1 cellular context compared by ENCODE assay signal in the genomic region with DNA sequence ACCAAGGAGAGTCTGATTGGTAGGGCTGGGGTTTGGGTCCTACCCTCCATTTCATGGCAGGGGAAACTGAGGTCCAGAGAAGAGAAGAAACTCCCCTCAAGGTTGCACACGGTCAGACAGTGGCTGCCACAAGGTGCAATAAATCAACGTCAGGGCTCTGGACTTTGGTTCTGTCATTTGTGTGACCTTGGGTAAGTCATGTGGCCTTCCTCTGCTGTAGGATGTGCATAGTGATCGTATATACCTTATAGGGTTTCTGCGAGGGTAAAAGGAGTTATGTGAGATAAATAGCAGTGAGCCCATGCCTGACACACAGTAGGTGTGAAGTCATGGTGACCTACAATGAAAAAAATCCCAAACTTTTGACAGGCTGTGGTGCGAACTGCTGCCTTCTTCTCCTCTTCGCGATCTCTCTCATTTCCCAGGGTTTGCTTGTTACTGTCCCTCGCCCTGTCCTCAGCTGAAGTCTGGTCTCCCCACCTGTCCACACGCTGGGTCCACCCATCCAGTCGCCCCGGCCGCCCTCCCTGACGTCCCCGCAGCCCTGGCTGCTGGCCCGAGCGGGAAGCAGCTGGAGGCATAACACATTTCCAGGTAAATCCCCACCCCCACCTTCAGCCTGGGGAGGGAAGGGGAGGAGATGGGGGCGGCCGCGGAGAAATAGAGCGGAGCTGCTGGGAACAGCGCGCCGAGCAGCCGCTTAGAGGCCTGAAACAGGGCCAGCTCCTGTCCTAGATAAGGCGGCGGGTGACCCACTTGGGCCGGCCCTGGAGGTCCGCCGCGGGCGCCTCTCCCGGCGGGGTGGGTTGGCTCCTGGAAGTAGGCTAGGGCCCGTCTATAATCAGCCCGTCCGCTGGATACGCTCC.
TF ChIP-seq lines count a peak whose summit lies in the region.

No MANE protein-coding gene starts in this region.

TF ChIP-seq in HepG2, 621 proteins besides CTCF, POLR2A, EP300 and RAD21 (continued from another document and continues in another):
- TF ChIP-seq, protein P1, sequence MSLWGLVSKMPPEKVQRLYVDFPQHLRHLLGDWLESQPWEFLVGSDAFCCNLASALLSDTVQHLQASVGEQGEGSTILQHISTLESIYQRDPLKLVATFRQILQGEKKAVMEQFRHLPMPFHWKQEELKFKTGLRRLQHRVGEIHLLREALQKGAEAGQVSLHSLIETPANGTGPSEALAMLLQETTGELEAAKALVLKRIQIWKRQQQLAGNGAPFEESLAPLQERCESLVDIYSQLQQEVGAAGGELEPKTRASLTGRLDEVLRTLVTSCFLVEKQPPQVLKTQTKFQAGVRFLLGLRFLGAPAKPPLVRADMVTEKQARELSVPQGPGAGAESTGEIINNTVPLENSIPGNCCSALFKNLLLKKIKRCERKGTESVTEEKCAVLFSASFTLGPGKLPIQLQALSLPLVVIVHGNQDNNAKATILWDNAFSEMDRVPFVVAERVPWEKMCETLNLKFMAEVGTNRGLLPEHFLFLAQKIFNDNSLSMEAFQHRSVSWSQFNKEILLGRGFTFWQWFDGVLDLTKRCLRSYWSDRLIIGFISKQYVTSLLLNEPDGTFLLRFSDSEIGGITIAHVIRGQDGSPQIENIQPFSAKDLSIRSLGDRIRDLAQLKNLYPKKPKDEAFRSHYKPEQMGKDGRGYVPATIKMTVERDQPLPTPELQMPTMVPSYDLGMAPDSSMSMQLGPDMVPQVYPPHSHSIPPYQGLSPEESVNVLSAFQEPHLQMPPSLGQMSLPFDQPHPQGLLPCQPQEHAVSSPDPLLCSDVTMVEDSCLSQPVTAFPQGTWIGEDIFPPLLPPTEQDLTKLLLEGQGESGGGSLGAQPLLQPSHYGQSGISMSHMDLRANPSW (CRISPR knock-in tag; IDR thresholded peaks at IDR 0.05; ENCODE audit: borderline replicate concordance): no peak
- TF ChIP-seq ZNF570 (CRISPR knock-in tag; IDR thresholded peaks at IDR 0.05; ENCODE audit: borderline replicate concordance): no peak
- TF ChIP-seq ZFYVE20 (CRISPR knock-in tag; IDR thresholded peaks at IDR 0.05; ENCODE audit: borderline replicate concordance, low read depth): no peak
- no peak for TF ChIP-seq ZNF7 (CRISPR knock-in tag; IDR thresholded peaks at IDR 0.05)
- peak; percentile 57; the same call in 1 of the 2 replicates for TF ChIP-seq ZNF607 (CRISPR knock-in tag; IDR thresholded peaks at IDR 0.05; ENCODE audit: borderline replicate concordance)
- no peak for TF ChIP-seq TOE1 (CRISPR knock-in tag; IDR thresholded peaks at IDR 0.05)
- TF ChIP-seq ZNF138 (CRISPR knock-in tag; IDR thresholded peaks at IDR 0.05; ENCODE audit: low read depth): no peak
- no peak for TF ChIP-seq ARNT2 (CRISPR knock-in tag; IDR thresholded peaks at IDR 0.05; ENCODE audit: low read depth)
- TF ChIP-seq ZNF569 (CRISPR knock-in tag; IDR thresholded peaks at IDR 0.05; ENCODE audit: borderline replicate concordance): no peak
- TF ChIP-seq ZNF180 (CRISPR knock-in tag; IDR thresholded peaks at IDR 0.05; ENCODE audit: borderline replicate concordance, low read depth): no peak
- TF ChIP-seq HMG20A (CRISPR knock-in tag; IDR thresholded peaks at IDR 0.05; ENCODE audit: borderline replicate concordance): no peak; the same call in 1 of the 2 replicates
- TF ChIP-seq ZZZ3 (CRISPR knock-in tag; IDR thresholded peaks at IDR 0.05; ENCODE audit: borderline replicate concordance): no peak
- TF ChIP-seq, protein P2, sequence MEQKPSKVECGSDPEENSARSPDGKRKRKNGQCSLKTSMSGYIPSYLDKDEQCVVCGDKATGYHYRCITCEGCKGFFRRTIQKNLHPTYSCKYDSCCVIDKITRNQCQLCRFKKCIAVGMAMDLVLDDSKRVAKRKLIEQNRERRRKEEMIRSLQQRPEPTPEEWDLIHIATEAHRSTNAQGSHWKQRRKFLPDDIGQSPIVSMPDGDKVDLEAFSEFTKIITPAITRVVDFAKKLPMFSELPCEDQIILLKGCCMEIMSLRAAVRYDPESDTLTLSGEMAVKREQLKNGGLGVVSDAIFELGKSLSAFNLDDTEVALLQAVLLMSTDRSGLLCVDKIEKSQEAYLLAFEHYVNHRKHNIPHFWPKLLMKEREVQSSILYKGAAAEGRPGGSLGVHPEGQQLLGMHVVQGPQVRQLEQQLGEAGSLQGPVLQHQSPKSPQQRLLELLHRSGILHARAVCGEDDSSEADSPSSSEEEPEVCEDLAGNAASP (CRISPR knock-in tag; IDR thresholded peaks at IDR 0.05; ENCODE audit: borderline replicate concordance): 0 out of 2 replicates have a peak, but pooled peaks have one; percentile 21
- TF ChIP-seq, protein P3, sequence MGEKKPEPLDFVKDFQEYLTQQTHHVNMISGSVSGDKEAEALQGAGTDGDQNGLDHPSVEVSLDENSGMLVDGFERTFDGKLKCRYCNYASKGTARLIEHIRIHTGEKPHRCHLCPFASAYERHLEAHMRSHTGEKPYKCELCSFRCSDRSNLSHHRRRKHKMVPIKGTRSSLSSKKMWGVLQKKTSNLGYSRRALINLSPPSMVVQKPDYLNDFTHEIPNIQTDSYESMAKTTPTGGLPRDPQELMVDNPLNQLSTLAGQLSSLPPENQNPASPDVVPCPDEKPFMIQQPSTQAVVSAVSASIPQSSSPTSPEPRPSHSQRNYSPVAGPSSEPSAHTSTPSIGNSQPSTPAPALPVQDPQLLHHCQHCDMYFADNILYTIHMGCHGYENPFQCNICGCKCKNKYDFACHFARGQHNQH (CRISPR knock-in tag; IDR thresholded peaks at IDR 0.05): no peak
- TF ChIP-seq, protein P4, sequence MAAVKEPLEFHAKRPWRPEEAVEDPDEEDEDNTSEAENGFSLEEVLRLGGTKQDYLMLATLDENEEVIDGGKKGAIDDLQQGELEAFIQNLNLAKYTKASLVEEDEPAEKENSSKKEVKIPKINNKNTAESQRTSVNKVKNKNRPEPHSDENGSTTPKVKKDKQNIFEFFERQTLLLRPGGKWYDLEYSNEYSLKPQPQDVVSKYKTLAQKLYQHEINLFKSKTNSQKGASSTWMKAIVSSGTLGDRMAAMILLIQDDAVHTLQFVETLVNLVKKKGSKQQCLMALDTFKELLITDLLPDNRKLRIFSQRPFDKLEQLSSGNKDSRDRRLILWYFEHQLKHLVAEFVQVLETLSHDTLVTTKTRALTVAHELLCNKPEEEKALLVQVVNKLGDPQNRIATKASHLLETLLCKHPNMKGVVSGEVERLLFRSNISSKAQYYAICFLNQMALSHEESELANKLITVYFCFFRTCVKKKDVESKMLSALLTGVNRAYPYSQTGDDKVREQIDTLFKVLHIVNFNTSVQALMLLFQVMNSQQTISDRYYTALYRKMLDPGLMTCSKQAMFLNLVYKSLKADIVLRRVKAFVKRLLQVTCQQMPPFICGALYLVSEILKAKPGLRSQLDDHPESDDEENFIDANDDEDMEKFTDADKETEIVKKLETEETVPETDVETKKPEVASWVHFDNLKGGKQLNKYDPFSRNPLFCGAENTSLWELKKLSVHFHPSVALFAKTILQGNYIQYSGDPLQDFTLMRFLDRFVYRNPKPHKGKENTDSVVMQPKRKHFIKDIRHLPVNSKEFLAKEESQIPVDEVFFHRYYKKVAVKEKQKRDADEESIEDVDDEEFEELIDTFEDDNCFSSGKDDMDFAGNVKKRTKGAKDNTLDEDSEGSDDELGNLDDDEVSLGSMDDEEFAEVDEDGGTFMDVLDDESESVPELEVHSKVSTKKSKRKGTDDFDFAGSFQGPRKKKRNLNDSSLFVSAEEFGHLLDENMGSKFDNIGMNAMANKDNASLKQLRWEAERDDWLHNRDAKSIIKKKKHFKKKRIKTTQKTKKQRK (IDR thresholded peaks at IDR 0.05; ENCODE audit: low read length): no peak
- no peak for TF ChIP-seq ZNF781 (CRISPR knock-in tag; IDR thresholded peaks at IDR 0.05; ENCODE audit: borderline replicate concordance, not compliant biosample characterization)
- TF ChIP-seq PCBP2 (optimal IDR thresholded peaks at IDR 0.05; ENCODE audit: low read depth, low read length, poor library complexity, severe bottlenecking): no peak
- TF ChIP-seq ZNF350 (CRISPR knock-in tag; IDR thresholded peaks at IDR 0.05; ENCODE audit: borderline replicate concordance, low read depth): no peak
- TF ChIP-seq ZNF484 (CRISPR knock-in tag; IDR thresholded peaks at IDR 0.05; ENCODE audit: borderline replicate concordance, low read depth): no peak
- TF ChIP-seq PHF21A (CRISPR knock-in tag; IDR thresholded peaks at IDR 0.05): no peak
- TF ChIP-seq, protein P5, sequence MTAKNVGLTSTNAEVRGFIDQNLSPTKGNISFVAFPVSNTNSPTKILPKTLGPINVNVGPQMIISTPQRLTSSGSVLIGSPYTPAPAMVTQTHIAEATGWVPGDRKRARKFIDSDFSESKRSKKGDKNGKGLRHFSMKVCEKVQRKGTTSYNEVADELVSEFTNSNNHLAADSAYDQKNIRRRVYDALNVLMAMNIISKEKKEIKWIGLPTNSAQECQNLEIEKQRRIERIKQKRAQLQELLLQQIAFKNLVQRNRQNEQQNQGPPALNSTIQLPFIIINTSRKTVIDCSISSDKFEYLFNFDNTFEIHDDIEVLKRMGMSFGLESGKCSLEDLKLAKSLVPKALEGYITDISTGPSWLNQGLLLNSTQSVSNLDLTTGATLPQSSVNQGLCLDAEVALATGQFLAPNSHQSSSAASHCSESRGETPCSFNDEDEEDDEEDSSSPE (CRISPR knock-in tag; IDR thresholded peaks at IDR 0.05): no peak
- TF ChIP-seq, protein P6, sequence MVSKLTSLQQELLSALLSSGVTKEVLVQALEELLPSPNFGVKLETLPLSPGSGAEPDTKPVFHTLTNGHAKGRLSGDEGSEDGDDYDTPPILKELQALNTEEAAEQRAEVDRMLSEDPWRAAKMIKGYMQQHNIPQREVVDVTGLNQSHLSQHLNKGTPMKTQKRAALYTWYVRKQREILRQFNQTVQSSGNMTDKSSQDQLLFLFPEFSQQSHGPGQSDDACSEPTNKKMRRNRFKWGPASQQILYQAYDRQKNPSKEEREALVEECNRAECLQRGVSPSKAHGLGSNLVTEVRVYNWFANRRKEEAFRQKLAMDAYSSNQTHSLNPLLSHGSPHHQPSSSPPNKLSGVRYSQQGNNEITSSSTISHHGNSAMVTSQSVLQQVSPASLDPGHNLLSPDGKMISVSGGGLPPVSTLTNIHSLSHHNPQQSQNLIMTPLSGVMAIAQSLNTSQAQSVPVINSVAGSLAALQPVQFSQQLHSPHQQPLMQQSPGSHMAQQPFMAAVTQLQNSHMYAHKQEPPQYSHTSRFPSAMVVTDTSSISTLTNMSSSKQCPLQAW (CRISPR knock-in tag; IDR thresholded peaks at IDR 0.05): no peak
- TF ChIP-seq, protein P7, sequence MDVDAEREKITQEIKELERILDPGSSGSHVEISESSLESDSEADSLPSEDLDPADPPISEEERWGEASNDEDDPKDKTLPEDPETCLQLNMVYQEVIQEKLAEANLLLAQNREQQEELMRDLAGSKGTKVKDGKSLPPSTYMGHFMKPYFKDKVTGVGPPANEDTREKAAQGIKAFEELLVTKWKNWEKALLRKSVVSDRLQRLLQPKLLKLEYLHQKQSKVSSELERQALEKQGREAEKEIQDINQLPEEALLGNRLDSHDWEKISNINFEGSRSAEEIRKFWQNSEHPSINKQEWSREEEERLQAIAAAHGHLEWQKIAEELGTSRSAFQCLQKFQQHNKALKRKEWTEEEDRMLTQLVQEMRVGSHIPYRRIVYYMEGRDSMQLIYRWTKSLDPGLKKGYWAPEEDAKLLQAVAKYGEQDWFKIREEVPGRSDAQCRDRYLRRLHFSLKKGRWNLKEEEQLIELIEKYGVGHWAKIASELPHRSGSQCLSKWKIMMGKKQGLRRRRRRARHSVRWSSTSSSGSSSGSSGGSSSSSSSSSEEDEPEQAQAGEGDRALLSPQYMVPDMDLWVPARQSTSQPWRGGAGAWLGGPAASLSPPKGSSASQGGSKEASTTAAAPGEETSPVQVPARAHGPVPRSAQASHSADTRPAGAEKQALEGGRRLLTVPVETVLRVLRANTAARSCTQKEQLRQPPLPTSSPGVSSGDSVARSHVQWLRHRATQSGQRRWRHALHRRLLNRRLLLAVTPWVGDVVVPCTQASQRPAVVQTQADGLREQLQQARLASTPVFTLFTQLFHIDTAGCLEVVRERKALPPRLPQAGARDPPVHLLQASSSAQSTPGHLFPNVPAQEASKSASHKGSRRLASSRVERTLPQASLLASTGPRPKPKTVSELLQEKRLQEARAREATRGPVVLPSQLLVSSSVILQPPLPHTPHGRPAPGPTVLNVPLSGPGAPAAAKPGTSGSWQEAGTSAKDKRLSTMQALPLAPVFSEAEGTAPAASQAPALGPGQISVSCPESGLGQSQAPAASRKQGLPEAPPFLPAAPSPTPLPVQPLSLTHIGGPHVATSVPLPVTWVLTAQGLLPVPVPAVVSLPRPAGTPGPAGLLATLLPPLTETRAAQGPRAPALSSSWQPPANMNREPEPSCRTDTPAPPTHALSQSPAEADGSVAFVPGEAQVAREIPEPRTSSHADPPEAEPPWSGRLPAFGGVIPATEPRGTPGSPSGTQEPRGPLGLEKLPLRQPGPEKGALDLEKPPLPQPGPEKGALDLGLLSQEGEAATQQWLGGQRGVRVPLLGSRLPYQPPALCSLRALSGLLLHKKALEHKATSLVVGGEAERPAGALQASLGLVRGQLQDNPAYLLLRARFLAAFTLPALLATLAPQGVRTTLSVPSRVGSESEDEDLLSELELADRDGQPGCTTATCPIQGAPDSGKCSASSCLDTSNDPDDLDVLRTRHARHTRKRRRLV (CRISPR knock-in tag; IDR thresholded peaks at IDR 0.05): no peak
- TF ChIP-seq, protein P8, sequence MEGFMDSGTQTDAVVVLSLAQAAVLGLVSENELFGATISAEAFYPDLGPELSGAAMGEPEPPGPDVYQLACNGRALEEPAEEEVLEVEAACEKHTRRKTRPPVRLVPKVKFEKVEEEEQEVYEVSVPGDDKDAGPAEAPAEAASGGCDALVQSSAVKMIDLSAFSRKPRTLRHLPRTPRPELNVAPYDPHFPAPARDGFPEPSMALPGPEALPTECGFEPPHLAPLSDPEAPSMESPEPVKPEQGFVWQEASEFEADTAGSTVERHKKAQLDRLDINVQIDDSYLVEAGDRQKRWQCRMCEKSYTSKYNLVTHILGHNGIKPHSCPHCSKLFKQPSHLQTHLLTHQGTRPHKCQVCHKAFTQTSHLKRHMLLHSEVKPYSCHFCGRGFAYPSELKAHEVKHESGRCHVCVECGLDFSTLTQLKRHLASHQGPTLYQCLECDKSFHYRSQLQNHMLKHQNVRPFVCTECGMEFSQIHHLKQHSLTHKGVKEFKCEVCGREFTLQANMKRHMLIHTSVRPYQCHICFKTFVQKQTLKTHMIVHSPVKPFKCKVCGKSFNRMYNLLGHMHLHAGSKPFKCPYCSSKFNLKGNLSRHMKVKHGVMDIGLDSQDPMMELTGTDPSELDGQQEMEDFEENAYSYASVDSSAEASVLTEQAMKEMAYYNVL (CRISPR knock-in tag; IDR thresholded peaks at IDR 0.05; ENCODE audit: borderline replicate concordance): no peak
- TF ChIP-seq MTF2 (CRISPR knock-in tag; IDR thresholded peaks at IDR 0.05; ENCODE audit: borderline replicate concordance): no peak
- TF ChIP-seq FOSL2 (CRISPR knock-in tag; IDR thresholded peaks at IDR 0.05): 0 out of 2 replicates have a peak, but pooled peaks have one; percentile 13
- TF ChIP-seq ZNF354B (CRISPR knock-in tag; IDR thresholded peaks at IDR 0.05): no peak
- no peak for TF ChIP-seq RFX1 (IDR thresholded peaks at IDR 0.05)
- no peak for TF ChIP-seq RAD51 (IDR thresholded peaks at IDR 0.05; ENCODE audit: borderline replicate concordance)
- TF ChIP-seq GATAD2A (CRISPR knock-in tag; IDR thresholded peaks at IDR 0.05): 0 out of 2 replicates have a peak, but pooled peaks have one; percentile 7
- no peak for TF ChIP-seq STAG1 (CRISPR knock-in tag; IDR thresholded peaks at IDR 0.05)
- TF ChIP-seq, protein P9, sequence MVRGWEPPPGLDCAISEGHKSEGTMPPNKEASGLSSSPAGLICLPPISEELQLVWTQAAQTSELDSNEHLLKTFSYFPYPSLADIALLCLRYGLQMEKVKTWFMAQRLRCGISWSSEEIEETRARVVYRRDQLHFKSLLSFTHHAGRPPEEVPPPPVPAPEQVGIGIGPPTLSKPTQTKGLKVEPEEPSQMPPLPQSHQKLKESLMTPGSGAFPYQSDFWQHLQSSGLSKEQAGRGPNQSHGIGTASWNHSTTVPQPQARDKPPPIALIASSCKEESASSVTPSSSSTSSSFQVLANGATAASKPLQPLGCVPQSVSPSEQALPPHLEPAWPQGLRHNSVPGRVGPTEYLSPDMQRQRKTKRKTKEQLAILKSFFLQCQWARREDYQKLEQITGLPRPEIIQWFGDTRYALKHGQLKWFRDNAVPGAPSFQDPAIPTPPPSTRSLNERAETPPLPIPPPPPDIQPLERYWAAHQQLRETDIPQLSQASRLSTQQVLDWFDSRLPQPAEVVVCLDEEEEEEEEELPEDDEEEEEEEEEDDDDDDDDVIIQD (CRISPR knock-in tag; IDR thresholded peaks at IDR 0.05; ENCODE audit: low read depth): no peak
